11 cellular contexts compared by ENCODE assay signal in genomic region chrX:68599256-68600152, GRCh38. TPM values are rescaled to one million over a fixed set of nuclear protein-coding genes. Genes with fewer than 3 reads are reported as not detected.
A peak's percentile ranks its signal among the peaks of the same experiment; 100 is the strongest.
DNase-seq lines count a peak whose midpoint lies in the region; ATAC-seq and TF ChIP-seq lines count a peak whose summit lies in the region.
"Had no signal": no experiment of that assay in that cellular context is flagged by ENCODE, and none has a peak within 500 bp of the region (broad histone marks: within the 10 kb centered on the region; RNA-seq: fewer than 3 reads in every experiment).

No MANE protein-coding gene starts in this region.

- H3K4me1 Mint-ChIP-seq in activated CD4-positive, alpha-beta T cell treated with anti-CD3 and anti-CD28 coated beads, Interleukin-2, amount 10 ng/mL, durations not matched to agents 24 days and 14 days: no peaks in the 10 kb centered on the region

- H3K36me3 Mint-ChIP-seq in activated CD4-positive, alpha-beta T cell treated with anti-CD3 and anti-CD28 coated beads, Interleukin-2, amount 10 ng/mL, durations not matched to agents 24 days and 14 days (ENCODE audit: low read depth): no peaks in the 10 kb centered on the region
- H3K36me3 Mint-ChIP-seq: CD8-positive, alpha-beta T cell had no signal

- no peak overlapping the region for H3K4me3 ChIP-seq in fibroblast of the aortic adventitia (ENCODE audit: low read depth, low read length)
- H3K4me3 ChIP-seq: vagina had no signal

- peaks cover 9% of the 10 kb centered on the region for H3K9me3 Mint-ChIP-seq in activated CD4-positive, alpha-beta T cell treated with anti-CD3 and anti-CD28 coated beads, Interleukin-2, amount 10 ng/mL, durations not matched to agents 24 days and 14 days

- peak; percentile 51 for DNase-seq in activated CD4-positive, alpha-beta T cell treated with anti-CD3 and anti-CD28 coated beads, Interleukin-2, amount 10 ng/mL, durations not matched to agents 24 days and 14 days
- no peak for DNase-seq in activated CD4-positive, alpha-beta T cell treated with anti-CD3 and anti-CD28 coated beads, Interleukin-2, amount 50 U/mL, for 1 hour
- peak; percentile 6 for DNase-seq in OCI-M1 (lab: John Stamatoyannopoulos, UW)
- peak; percentile 21 for DNase-seq in fibroblast of the aortic adventitia (ENCODE audit: low read depth)
- DNase-seq in stromal cell of bone marrow (ENCODE audit: low read depth): peak; percentile 1
- DNase-seq in DMS79 (lab: John Stamatoyannopoulos, UW): no peak
- DNase-seq: amygdala; CD8-positive, alpha-beta T cell had no signal

- H3K27ac Mint-ChIP-seq in activated CD4-positive, alpha-beta T cell treated with anti-CD3 and anti-CD28 coated beads, Interleukin-2, amount 10 ng/mL, durations not matched to agents 24 days and 14 days: no peak overlapping the region
- H3K27ac Mint-ChIP-seq: CD8-positive, alpha-beta T cell had no signal

- no peaks in the 10 kb centered on the region for H3K27me3 Mint-ChIP-seq in activated CD4-positive, alpha-beta T cell treated with anti-CD3 and anti-CD28 coated beads, Interleukin-2, amount 10 ng/mL, durations not matched to agents 24 days and 14 days

- TF ChIP-seq CTCF in fibroblast of the aortic adventitia (IDR thresholded peaks at IDR 0.05; ENCODE audit: insufficient read depth, low read length): peak; percentile 85

- no peak overlapping the region for H3K4me3 Mint-ChIP-seq in activated CD4-positive, alpha-beta T cell treated with anti-CD3 and anti-CD28 coated beads, Interleukin-2, amount 10 ng/mL, durations not matched to agents 24 days and 14 days
- H3K4me3 Mint-ChIP-seq: CD8-positive, alpha-beta T cell had no signal

- intact Hi-C loops in activated CD4-positive, alpha-beta T cell treated with anti-CD3 and anti-CD28 coated beads, Interleukin-2, amount 10 ng/mL, durations not matched to agents 24 days and 14 days (cut with micrococcal nuclease): no loop called here

- ATAC-seq in HG03175 (IDR thresholded peaks at IDR 0.05; ENCODE audit: unreplicated experiment) (no peak), HG02678 (IDR thresholded peaks at IDR 0.05; ENCODE audit: unreplicated experiment) (no peak)
- ATAC-seq: CD8-positive, alpha-beta T cell had no signal

RNA-seq across cellular contexts. Expression of gene STARD8, which starts 48.0 kb away (rescaled TPM):
- 2.5 and 3.3 TPM in 2 replicates for total RNA-seq in activated CD4-positive, alpha-beta T cell treated with anti-CD3 and anti-CD28 coated beads, Interleukin-2, amount 10 ng/mL, durations not matched to agents 24 days and 14 days
- 1.1 and 2.9 TPM in 2 replicates for total RNA-seq in fibroblast of the aortic adventitia (ENCODE audit: low replicate concordance)
- total RNA-seq: CD8-positive, alpha-beta T cell had no signal

Comparison
In these comparisons a context has a peak if more than half of its experiments do, and no peak if none do; other contexts are left out.
1. DNase-seq: peak in activated CD4-positive, alpha-beta T cell treated with anti-CD3 and anti-CD28 coated beads, Interleukin-2, amount 10 ng/mL, durations not matched to agents 24 days and 14 days (single experiment), OCI-M1 (single experiment), fibroblast of the aortic adventitia (single experiment) and stromal cell of bone marrow (single experiment); none in activated CD4-positive, alpha-beta T cell treated with anti-CD3 and anti-CD28 coated beads, Interleukin-2, amount 50 U/mL, for 1 hour (single experiment) and DMS79 (single experiment).